26 cellular contexts compared by ENCODE assay signal in the genomic region with DNA sequence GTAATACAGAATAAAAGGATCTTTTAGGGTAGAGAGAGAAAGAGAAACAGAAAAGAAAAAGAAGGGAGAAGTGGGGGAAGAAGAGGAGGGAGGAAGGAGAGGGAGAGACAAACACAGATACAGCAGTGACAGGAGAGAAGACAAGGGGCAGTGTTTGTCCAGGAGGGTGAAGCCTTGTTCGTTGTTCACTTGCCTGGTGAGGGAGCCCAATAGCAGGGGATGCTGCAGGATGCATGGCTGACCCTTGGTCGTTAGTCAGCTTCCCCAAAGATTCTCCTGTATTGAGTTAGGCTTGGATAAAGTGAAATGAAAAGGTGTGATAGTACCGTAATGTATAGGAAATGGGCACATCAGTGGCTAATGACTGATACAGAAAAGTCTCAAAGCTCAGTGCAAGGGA.
DNase-seq lines count a peak whose midpoint lies in the region; ATAC-seq and TF ChIP-seq lines count a peak whose summit lies in the region.
"Had no signal": no experiment of that assay in that cellular context is flagged by ENCODE, and none has a peak within 500 bp of the region (broad histone marks: within the 10 kb centered on the region; RNA-seq: fewer than 3 reads in every experiment).

No MANE protein-coding gene starts in this region.

- H3K14ac ChIP-seq in mesenchymal stem cell (ENCODE audit: low read length in 2 of 2): no peak overlapping the region

- H3K9me2 ChIP-seq in GM23338 (ENCODE audit: insufficient read depth): no peaks in the 10 kb centered on the region

- no peaks in the 10 kb centered on the region for H4K20me1 ChIP-seq in GM23338 (replicated peaks; ENCODE audit: insufficient read depth)

- no peak overlapping the region for H2BK5ac ChIP-seq in mesenchymal stem cell (ENCODE audit: low read depth, low read length, poor library complexity, severe bottlenecking)

- peak; percentile 79 for ATAC-seq in GM23338
- peak; percentile 87 for ATAC-seq in WTC11
- no peak for ATAC-seq in HG03469 (IDR thresholded peaks at IDR 0.05; ENCODE audit: unreplicated experiment)
- ATAC-seq: activated CD8-positive, alpha-beta memory T cell treated with anti-CD3 and anti-CD28 coated beads, Interleukin-2, amount 10 ng/mL, durations not matched to agents 7 days and 5 days; left colon; sciatic nerve; stimulated activated naive CD8-positive, alpha-beta T cell treated with anti-CD3 and anti-CD28 coated beads, Interleukin-15, amount 100 ng/mL, for 72 hours; T-cell had no signal

- H3K9ac ChIP-seq in mesenchymal stem cell (ENCODE audit: low read length): no peak overlapping the region

- no peaks in the 10 kb centered on the region for H3K36me3 ChIP-seq in GM23338 (ENCODE audit: insufficient read depth)
- no peaks in the 10 kb centered on the region for H3K36me3 ChIP-seq in mesenchymal stem cell (ENCODE audit: control insufficient read depth in 1 of 2, insufficient read depth in 2 of 2, low read depth in 1 of 2, low read length in 2 of 2)
- H3K36me3 ChIP-seq: tibial nerve had no signal

- POLR2A ChIA-PET in WTC11 (lab: Charles Lee): no interaction called here

- no peaks in the 10 kb centered on the region for H3F3A ChIP-seq in GM23338 (replicated peaks; ENCODE audit: low read depth)

- H2BK120ac ChIP-seq in mesenchymal stem cell (ENCODE audit: low read depth, low read length): no peak overlapping the region

- TF ChIP-seq CTCF in GM23338 (conservative IDR thresholded peaks at IDR 0.05; ENCODE audit: low read depth in 2 of 2) (peak in 1 of 2 experiments; percentile 61; a peak in 2 of 4 replicates), WTC11 (IDR thresholded peaks at IDR 0.05) (no peak)

- DNase-seq in T-helper 2 cell treated with Interferon-gamma antibody and Interleukin-4, amounts not matched to agents 5 μg/mL and 100 μg/mL, for 36 hours (ENCODE audit: low spot score): no peak
- no peak for DNase-seq in T-helper 2 cell
- DNase-seq in GM23338 (ENCODE audit: low spot score): peak; percentile 39
- DNase-seq in WTC11 (ENCODE audit: low spot score): peak; percentile 12
- DNase-seq in mesenchymal stem cell: no peak
- no peak for DNase-seq in cerebellar cortex (ENCODE audit: low spot score)
- no peak for DNase-seq in SIG-M5 (lab: John Stamatoyannopoulos, UW)
- DNase-seq: activated CD4-positive, alpha-beta T cell treated with anti-CD3 and anti-CD28 coated beads, Interleukin-2, amount 10 ng/mL, durations not matched to agents 24 days and 14 days; activated CD8-positive, alpha-beta memory T cell treated with anti-CD3 and anti-CD28 coated beads, Interleukin-2, amount 10 ng/mL, durations not matched to agents 7 days and 5 days; activated effector memory CD4-positive, alpha-beta T cell treated with Interleukin-2 at 50 U/mL for 16 hours; amniotic stem cell; Calu3; GOT3; head of caudate nucleus; left colon; MM.1S; NCI-H1436; NCI-H510A treated with DMSO at 0.1 percent for 48 hours; stimulated activated naive CD8-positive, alpha-beta T cell treated with anti-CD3 and anti-CD28 coated beads, Interleukin-15, amount 100 ng/mL, for 72 hours; T-cell had no signal

- no peaks in the 10 kb centered on the region for H3K9me3 ChIP-seq in mesenchymal stem cell (ENCODE audit: control insufficient read depth, low read length)
- H3K9me3 ChIP-seq: tibial nerve had no signal

- H3K79me1 ChIP-seq in mesenchymal stem cell (replicated peaks; ENCODE audit: low read length, poor library complexity, severe bottlenecking): no peaks in the 10 kb centered on the region

- no peaks in the 10 kb centered on the region for H3K27me3 Mint-ChIP-seq in T-helper 2 cell treated with Interferon-gamma antibody and Interleukin-4, amounts not matched to agents 5 μg/mL and 100 μg/mL, for 36 hours (ENCODE audit: low read depth)
- H3K27me3 Mint-ChIP-seq in GM23338 (ENCODE audit: insufficient read depth, low read depth, poor library complexity): no peaks in the 10 kb centered on the region
- peaks cover 7% of the 10 kb centered on the region for H3K27me3 Mint-ChIP-seq in WTC11 (ENCODE audit: low read depth)
- H3K27me3 Mint-ChIP-seq: activated CD4-positive, alpha-beta T cell treated with anti-CD3 and anti-CD28 coated beads, Interleukin-2, amount 10 ng/mL, durations not matched to agents 24 days and 14 days; activated CD8-positive, alpha-beta memory T cell treated with anti-CD3 and anti-CD28 coated beads, Interleukin-2, amount 10 ng/mL, durations not matched to agents 7 days and 5 days; dendritic cell treated with granulocyte-macrophage colony-stimulating factor and Interleukin-4, amounts not matched to agents 40 ng/mL and 50 ng/mL, for 4 days; stimulated activated naive CD8-positive, alpha-beta T cell treated with anti-CD3 and anti-CD28 coated beads, Interleukin-15, amount 100 ng/mL, for 72 hours; T-cell had no signal

- no peak overlapping the region for H3K18ac ChIP-seq in mesenchymal stem cell (ENCODE audit: low read depth in 1 of 2, low read length in 2 of 2)

- no peaks in the 10 kb centered on the region for H3K9me3 Mint-ChIP-seq in T-helper 2 cell treated with Interferon-gamma antibody and Interleukin-4, amounts not matched to agents 5 μg/mL and 100 μg/mL, for 36 hours
- no peaks in the 10 kb centered on the region for H3K9me3 Mint-ChIP-seq in GM23338
- no peaks in the 10 kb centered on the region for H3K9me3 Mint-ChIP-seq in WTC11
- H3K9me3 Mint-ChIP-seq: activated CD4-positive, alpha-beta T cell treated with anti-CD3 and anti-CD28 coated beads, Interleukin-2, amount 10 ng/mL, durations not matched to agents 24 days and 14 days; dendritic cell treated with granulocyte-macrophage colony-stimulating factor and Interleukin-4, amounts not matched to agents 40 ng/mL and 50 ng/mL, for 4 days; nephron; stimulated activated naive CD8-positive, alpha-beta T cell treated with anti-CD3 and anti-CD28 coated beads, Interleukin-15, amount 100 ng/mL, for 72 hours; T-cell had no signal

- H3K27me3 ChIP-seq in GM23338 (ENCODE audit: insufficient read depth) (no peaks in the 10 kb centered on the region), mesenchymal stem cell (ENCODE audit: control insufficient read depth in 1 of 2, insufficient read depth in 1 of 2, low read length in 2 of 2) (no peaks in the 10 kb centered on the region)
- H3K27me3 ChIP-seq: tibial nerve had no signal

- H3K4me1 Mint-ChIP-seq in T-helper 2 cell treated with Interferon-gamma antibody and Interleukin-4, amounts not matched to agents 5 μg/mL and 100 μg/mL, for 36 hours (ENCODE audit: low read depth): peaks cover 27% of the 10 kb centered on the region
- H3K4me1 Mint-ChIP-seq in GM23338: peaks cover 14% of the 10 kb centered on the region
- H3K4me1 Mint-ChIP-seq in WTC11: peaks cover 17% of the 10 kb centered on the region
- H3K4me1 Mint-ChIP-seq: IgD-negative memory B cell had no signal

- no peak overlapping the region for H3K4me2 ChIP-seq in GM23338
- no peak overlapping the region for H3K4me2 ChIP-seq in mesenchymal stem cell (ENCODE audit: low read length, poor library complexity, severe bottlenecking)

- no peak overlapping the region for H4K91ac ChIP-seq in mesenchymal stem cell (ENCODE audit: low read length)

- peak overlapping the region; percentile 4 for H3K27ac Mint-ChIP-seq in T-helper 2 cell treated with Interferon-gamma antibody and Interleukin-4, amounts not matched to agents 5 μg/mL and 100 μg/mL, for 36 hours
- H3K27ac Mint-ChIP-seq in GM23338: no peak overlapping the region; the same call in 1 of the 2 replicates
- H3K27ac Mint-ChIP-seq in WTC11: no peak overlapping the region
- H3K27ac Mint-ChIP-seq: activated CD4-positive, alpha-beta T cell treated with anti-CD3 and anti-CD28 coated beads, Interleukin-2, amount 10 ng/mL, durations not matched to agents 24 days and 14 days; activated CD8-positive, alpha-beta memory T cell treated with anti-CD3 and anti-CD28 coated beads, Interleukin-2, amount 10 ng/mL, durations not matched to agents 7 days and 5 days; dendritic cell treated with granulocyte-macrophage colony-stimulating factor and Interleukin-4, amounts not matched to agents 40 ng/mL and 50 ng/mL, for 4 days; IgD-negative memory B cell; nephron had no signal

- 76% methylated on average over 3 of the region's 3 CpGs for WGBS in mesenchymal stem cell

- H4K8ac ChIP-seq in mesenchymal stem cell (ENCODE audit: low read length): no peak overlapping the region

- H3K23ac ChIP-seq in mesenchymal stem cell (ENCODE audit: low read length in 2 of 2): no peak overlapping the region

- no peak overlapping the region for H3K4ac ChIP-seq in mesenchymal stem cell (ENCODE audit: low read depth in 1 of 2, low read length in 2 of 2)

- peak overlapping the region; percentile 90 for H2AK5ac ChIP-seq in mesenchymal stem cell (ENCODE audit: low read length, severe bottlenecking)

- no peaks in the 10 kb centered on the region for H3K79me2 ChIP-seq in GM23338 (replicated peaks; ENCODE audit: insufficient read depth)

- H2AFZ ChIP-seq in GM23338 (0 out of 2 replicates have a peak overlapping the region, but pooled peaks have one; percentile 28), mesenchymal stem cell (ENCODE audit: low read depth, low read length) (no peak overlapping the region)

- CTCF ChIA-PET in WTC11 (lab: Charles Lee): no interaction called here

- H3K4me3 ChIP-seq in GM23338 (no peak overlapping the region), mesenchymal stem cell (ENCODE audit: insufficient read depth in 1 of 2, low read depth in 1 of 2, low read length in 2 of 2) (no peak overlapping the region)
- H3K4me3 ChIP-seq: tibial nerve had no signal

- no peak overlapping the region for H3K4me3 Mint-ChIP-seq in T-helper 2 cell treated with Interferon-gamma antibody and Interleukin-4, amounts not matched to agents 5 μg/mL and 100 μg/mL, for 36 hours
- no peak overlapping the region for H3K4me3 Mint-ChIP-seq in GM23338
- H3K4me3 Mint-ChIP-seq in WTC11: no peak overlapping the region
- H3K4me3 Mint-ChIP-seq: activated CD4-positive, alpha-beta T cell treated with anti-CD3 and anti-CD28 coated beads, Interleukin-2, amount 10 ng/mL, durations not matched to agents 24 days and 14 days; activated CD8-positive, alpha-beta memory T cell treated with anti-CD3 and anti-CD28 coated beads, Interleukin-2, amount 10 ng/mL, durations not matched to agents 7 days and 5 days; dendritic cell treated with granulocyte-macrophage colony-stimulating factor and Interleukin-4, amounts not matched to agents 40 ng/mL and 50 ng/mL, for 4 days; IgD-negative memory B cell; nephron; stimulated activated naive CD8-positive, alpha-beta T cell treated with anti-CD3 and anti-CD28 coated beads, Interleukin-15, amount 100 ng/mL, for 72 hours; T-cell had no signal

- H3K36me3 Mint-ChIP-seq in T-helper 2 cell treated with Interferon-gamma antibody and Interleukin-4, amounts not matched to agents 5 μg/mL and 100 μg/mL, for 36 hours (ENCODE audit: low read depth): peaks cover 9% of the 10 kb centered on the region
- no peaks in the 10 kb centered on the region for H3K36me3 Mint-ChIP-seq in GM23338 (ENCODE audit: low read depth)
- H3K36me3 Mint-ChIP-seq in WTC11: no peaks in the 10 kb centered on the region
- H3K36me3 Mint-ChIP-seq: activated CD8-positive, alpha-beta memory T cell treated with anti-CD3 and anti-CD28 coated beads, Interleukin-2, amount 10 ng/mL, durations not matched to agents 7 days and 5 days; IgD-negative memory B cell had no signal

- no peak overlapping the region for H2BK15ac ChIP-seq in mesenchymal stem cell (ENCODE audit: low read depth, poor library complexity, severe bottlenecking)

- H3K27ac ChIP-seq in GM23338 (ENCODE audit: low read depth) (no peak overlapping the region), mesenchymal stem cell (ENCODE audit: low read length, poor library complexity, severe bottlenecking) (no peak overlapping the region)
- H3K27ac ChIP-seq: tibial nerve had no signal

- H3K4me1 ChIP-seq in GM23338 (ENCODE audit: insufficient read depth) (peaks cover 13% of the 10 kb centered on the region), mesenchymal stem cell (ENCODE audit: control insufficient read depth, insufficient read depth, low read depth, low read length) (peaks cover 3% of the 10 kb centered on the region)
- H3K4me1 ChIP-seq: tibial nerve had no signal

- no peak overlapping the region for H2BK12ac ChIP-seq in mesenchymal stem cell (ENCODE audit: low read length in 2 of 2)

Comparison
In these comparisons a context has a peak if more than half of its experiments do, and no peak if none do; other contexts are left out.
1. DNase-seq: peak in GM23338 (single experiment) and WTC11 (single experiment); none in T-helper 2 cell treated with Interferon-gamma antibody and Interleukin-4, amounts not matched to agents 5 μg/mL and 100 μg/mL, for 36 hours (single experiment), T-helper 2 cell (0 of 5), mesenchymal stem cell (single experiment), cerebellar cortex (single experiment) and SIG-M5 (single experiment).